ENCODE assay signal across 18 cellular contexts in the genomic region with DNA sequence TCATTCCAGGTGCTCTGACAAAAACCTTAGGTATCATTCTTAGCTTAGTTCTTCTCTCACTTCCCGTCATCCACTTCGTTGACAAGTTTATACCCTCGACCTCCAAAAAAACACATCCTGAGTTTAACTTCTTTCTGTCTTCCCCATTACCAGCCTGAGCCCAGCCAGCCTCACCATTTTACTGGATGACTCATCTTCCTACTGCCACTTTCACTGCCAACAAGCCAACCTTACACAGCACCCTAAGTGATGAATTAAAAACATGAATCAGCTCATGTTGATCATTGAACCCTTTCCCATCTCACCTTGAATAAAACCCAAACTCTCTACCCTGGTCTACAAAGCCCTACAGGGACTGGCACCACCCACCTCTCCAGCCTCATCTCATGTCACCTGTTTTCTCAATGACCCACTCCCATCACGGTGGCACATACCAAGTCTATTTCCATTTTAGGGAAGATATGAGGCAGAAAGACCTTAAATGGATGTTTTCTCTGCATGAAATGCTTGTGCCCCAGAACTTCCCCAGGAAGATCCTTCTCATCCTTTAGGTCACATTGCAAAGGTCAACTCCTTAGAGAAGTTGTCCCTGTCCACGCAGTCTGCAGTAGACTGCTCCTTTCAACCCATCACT. TPM values are rescaled to one million over a fixed set of nuclear protein-coding genes. Genes with fewer than 3 reads are reported as not detected.
DNase-seq lines count a peak whose midpoint lies in the region; ATAC-seq and TF ChIP-seq lines count a peak whose summit lies in the region.
"Had no signal": no experiment of that assay in that cellular context is flagged by ENCODE, and none has a peak within 500 bp of the region (broad histone marks: within the 10 kb centered on the region; RNA-seq: fewer than 3 reads in every experiment).

No MANE protein-coding gene starts in this region.

- CTCF ChIA-PET in PC-3 (lab: Charles Lee) = interaction anchor here (0.5 kb wide), 1 partner anchor 11 kb away, joined by 11 read pairs; no protein-coding TSS in a partner anchor

- H3K4me3 ChIP-seq in PC-3 (ENCODE audit: low read length) (no peak overlapping the region), vagina (no peak overlapping the region)
- H3K4me3 ChIP-seq: ascending aorta; BLaER1 treated with 17β-estradiol and CSF1 and Interleukin-3, amounts not matched to agents 10 nM and 100 nM; upper lobe of left lung had no signal

- no peaks in the 10 kb centered on the region for H3K9me3 ChIP-seq in PC-3 (ENCODE audit: low read length)
- H3K9me3 ChIP-seq in vagina = no peaks in the 10 kb centered on the region
- H3K9me3 ChIP-seq: ascending aorta, upper lobe of left lung had no signal

- no TSS peak for BruUV-seq in PC-3 (replicated peaks; lab: Mats Ljungman, UMichigan)

- no peak overlapping the region for H3K4me2 ChIP-seq in PC-3 (ENCODE audit: low read length)

- no peak for TF ChIP-seq CTCF in PC-3 (conservative IDR thresholded peaks at IDR 0.05; ENCODE audit: low read depth, low read length)
- no peak for TF ChIP-seq CTCF in foreskin keratinocyte (conservative IDR thresholded peaks at IDR 0.05)
- TF ChIP-seq CTCF in vagina (IDR thresholded peaks at IDR 0.05) = no peak

- no peak overlapping the region for H2AFZ ChIP-seq in PC-3 (ENCODE audit: low read length)

- POLR2A ChIA-PET in PC-3 (lab: Charles Lee; ENCODE audit: unreplicated experiment) = no interaction called here

- ATAC-seq in PC-3 (peak; percentile 81), foreskin keratinocyte (peak; percentile 69), GM19395 (IDR thresholded peaks at IDR 0.05; ENCODE audit: unreplicated experiment) (no peak)

- DNase-seq in DMS53 (lab: John Stamatoyannopoulos, UW) (peak; percentile 6), DMS53 treated with DMSO at 0.1 percent for 48 hours (lab: John Stamatoyannopoulos, UW; ENCODE audit: unreplicated experiment) (no peak), H4 (ENCODE audit: low spot score) (peak; percentile 14), PC-3 (peak; percentile 29), foreskin keratinocyte (peak in 1 of 2 donors; percentile 26), vagina (ENCODE audit: extremely low spot score in 2 of 2) (no peak)
- DNase-seq in activated effector memory CD4-positive, alpha-beta T cell treated with Interleukin-2 at 50 U/mL for 16 hours = no peak
- DNase-seq: activated gamma-delta T cell; DMS79 treated with DMSO at 0.1 percent for 48 hours; hypothalamus; NCI-H510A treated with DMSO at 0.1 percent for 48 hours; retina; stimulated activated naive CD4-positive, alpha-beta T cell; upper lobe of left lung had no signal

- H3K27me3 ChIP-seq in PC-3 (ENCODE audit: low read length) = no peaks in the 10 kb centered on the region
- H3K27me3 ChIP-seq in foreskin keratinocyte = peaks cover 9% of the 10 kb centered on the region
- H3K27me3 ChIP-seq in vagina = no peaks in the 10 kb centered on the region
- H3K27me3 ChIP-seq: ascending aorta; BLaER1 treated with 17β-estradiol and CSF1 and Interleukin-3, amounts not matched to agents 10 nM and 100 nM; upper lobe of left lung had no signal

- H3K36me3 ChIP-seq in PC-3 (ENCODE audit: low read depth, low read length) (no peaks in the 10 kb centered on the region), vagina (no peaks in the 10 kb centered on the region)
- H3K36me3 ChIP-seq: ascending aorta; BLaER1 treated with 17β-estradiol and CSF1 and Interleukin-3, amounts not matched to agents 10 nM and 100 nM; upper lobe of left lung had no signal

- H3K79me2 ChIP-seq in PC-3 (ENCODE audit: low read length) = no peaks in the 10 kb centered on the region

- H3K4me1 ChIP-seq in PC-3 (ENCODE audit: insufficient read depth, low read length) (no peaks in the 10 kb centered on the region), foreskin keratinocyte (no peaks in the 10 kb centered on the region), vagina (no peaks in the 10 kb centered on the region)

- intact Hi-C loops in PC-3 (cut with micrococcal nuclease) = no loop called here
- intact Hi-C loops in vagina (cut with DNase I) = no loop called here

- H3K9me2 ChIP-seq in PC-3 (replicated peaks; ENCODE audit: low read length) = no peaks in the 10 kb centered on the region

- H3F3A ChIP-seq in PC-3 (ENCODE audit: low read length, unreplicated experiment) = no peaks in the 10 kb centered on the region

- TF ChIP-seq POLR2A in vagina (IDR thresholded peaks at IDR 0.05) = no peak

- H3K27ac ChIP-seq in PC-3 (ENCODE audit: low read length) = no peak overlapping the region
- no peak overlapping the region for H3K27ac ChIP-seq in foreskin keratinocyte
- H3K27ac ChIP-seq in vagina = no peak overlapping the region
- H3K27ac ChIP-seq: 22Rv1; ascending aorta; BLaER1 treated with 17β-estradiol and CSF1 and Interleukin-3, amounts not matched to agents 10 nM and 100 nM; upper lobe of left lung had no signal

- H4K20me1 ChIP-seq in PC-3 (ENCODE audit: low read length) = no peaks in the 10 kb centered on the region
- H4K20me1 ChIP-seq: BLaER1 treated with 17β-estradiol and CSF1 and Interleukin-3, amounts not matched to agents 10 nM and 100 nM had no signal

- H3K9ac ChIP-seq in PC-3 (ENCODE audit: low read length) = no peak overlapping the region
- H3K9ac ChIP-seq: BLaER1 treated with 17β-estradiol and CSF1 and Interleukin-3, amounts not matched to agents 10 nM and 100 nM had no signal

RNA-seq across cellular contexts. Expression of a gene that starts 9.9 kb away (rescaled TPM):
- 9.3 and 11.7 TPM in 2 replicates for total RNA-seq in H4 (2014; rRNA removed; shearing (Covaris generic))
- total RNA-seq in PC-3 (2014; rRNA removed) (3.9 and 7.9 TPM in 2 replicates), foreskin keratinocyte (11.1 and 13.3 TPM in 2 replicates), vagina (14.2 TPM)
- 6.7 and 7.6 TPM in 2 replicates for polyA plus RNA-seq in foreskin keratinocyte

Comparison
In these comparisons a context has a peak if more than half of its experiments do, and no peak if none do; other contexts are left out.
1. DNase-seq: peak in DMS53 (single experiment), H4 (single experiment) and PC-3 (single experiment); none in DMS53 treated with DMSO at 0.1 percent for 48 hours (single experiment), activated effector memory CD4-positive, alpha-beta T cell treated with Interleukin-2 at 50 U/mL for 16 hours (single experiment) and vagina (0 of 2).